In genomic region chr2:216653093-216653799, GRCh38 we compare ENCODE assay signal across 3 cellular contexts.
TF ChIP-seq lines count a peak whose summit lies in the region.

No MANE protein-coding gene starts in this region.

TF ChIP-seq in SK-N-SH, 30 proteins besides CTCF, POLR2A, EP300 and RAD21:
- TF ChIP-seq MXI1 (IDR thresholded peaks at IDR 0.05; ENCODE audit: low read depth, low read length) (no peak), TCF12 (IDR thresholded peaks at IDR 0.05) (no peak), EZH2phosphoT487 (IDR thresholded peaks at IDR 0.05; ENCODE audit: borderline replicate concordance, low read depth) (no peak), REST (IDR thresholded peaks at IDR 0.05; ENCODE audit: low read depth, low read length) (no peak), ELF1 (IDR thresholded peaks at IDR 0.05) (no peak), SMC3 (IDR thresholded peaks at IDR 0.05; ENCODE audit: low read depth, low read length) (no peak), CHD2 (IDR thresholded peaks at IDR 0.05; ENCODE audit: low read length, partially characterized antibody) (no peak), GABPA (IDR thresholded peaks at IDR 0.05; ENCODE audit: low read depth) (no peak), NRF1 (IDR thresholded peaks at IDR 0.05; ENCODE audit: low read depth, low read length) (no peak), FOXM1 (IDR thresholded peaks at IDR 0.05; ENCODE audit: low read depth) (no peak), NFIC (IDR thresholded peaks at IDR 0.05; ENCODE audit: borderline replicate concordance) (no peak), SIN3A (IDR thresholded peaks at IDR 0.05; ENCODE audit: borderline replicate concordance, low read depth, low read length) (no peak), IRF3 (IDR thresholded peaks at IDR 0.05; ENCODE audit: low read depth, low read length) (no peak), YY1 (IDR thresholded peaks at IDR 0.05; ENCODE audit: low read depth) (no peak), MEF2A (IDR thresholded peaks at IDR 0.05; ENCODE audit: borderline replicate concordance, low read depth) (no peak), FOXJ3 (CRISPR knock-in tag; IDR thresholded peaks at IDR 0.05) (no peak), POLR2AphosphoS5 (IDR thresholded peaks at IDR 0.05; ENCODE audit: low read depth, low read length) (no peak), TEAD4 (IDR thresholded peaks at IDR 0.05; ENCODE audit: borderline replicate concordance, insufficient read depth) (no peak), RFX5 (IDR thresholded peaks at IDR 0.05; ENCODE audit: low read length) (no peak)

TF ChIP-seq in SK-N-SH treated with all-trans-retinoic acid at 6 μM for 48 hours, 23 proteins besides CTCF, POLR2A, EP300 and RAD21:
- TF ChIP-seq ZFP3 (CRISPR knock-in tag; IDR thresholded peaks at IDR 0.05) (no peak), RARB (CRISPR knock-in tag; IDR thresholded peaks at IDR 0.05) (no peak), PPARA (CRISPR knock-in tag; IDR thresholded peaks at IDR 0.05; ENCODE audit: borderline replicate concordance) (no peak), SNAI2 (CRISPR knock-in tag; IDR thresholded peaks at IDR 0.05) (no peak), ESRRG (CRISPR knock-in tag; IDR thresholded peaks at IDR 0.05) (no peak), ISL1 (CRISPR knock-in tag; IDR thresholded peaks at IDR 0.05) (no peak)

TF ChIP-seq in endothelial cell of umbilical vein, 7 proteins besides CTCF, POLR2A, EP300 and RAD21:
- TF ChIP-seq MAX (IDR thresholded peaks at IDR 0.05; ENCODE audit: insufficient read depth, insufficient read length) (no peak), POLR2AphosphoS5 (IDR thresholded peaks at IDR 0.05; ENCODE audit: insufficient read depth, low read depth, low read length) (no peak), FOS (IDR thresholded peaks at IDR 0.05; ENCODE audit: borderline replicate concordance, insufficient read depth, low read length) (no peak), MYC (IDR thresholded peaks at IDR 0.05; ENCODE audit: low read depth, low read length) (no peak), GATA2 (IDR thresholded peaks at IDR 0.05; ENCODE audit: insufficient read depth, insufficient read length, low read depth, low read length) (no peak), EZH2 (IDR thresholded peaks at IDR 0.05; ENCODE audit: borderline replicate concordance, low read depth, low read length, severe bottlenecking) (no peak), JUN (IDR thresholded peaks at IDR 0.05; ENCODE audit: borderline replicate concordance, insufficient read depth, insufficient read length, low read depth) (no peak)
TF ChIP-seq in endothelial cell of umbilical vein: peak in this region for 0.
